Comparison of ENCODE assay signal across 8 cellular contexts in the genomic region with DNA sequence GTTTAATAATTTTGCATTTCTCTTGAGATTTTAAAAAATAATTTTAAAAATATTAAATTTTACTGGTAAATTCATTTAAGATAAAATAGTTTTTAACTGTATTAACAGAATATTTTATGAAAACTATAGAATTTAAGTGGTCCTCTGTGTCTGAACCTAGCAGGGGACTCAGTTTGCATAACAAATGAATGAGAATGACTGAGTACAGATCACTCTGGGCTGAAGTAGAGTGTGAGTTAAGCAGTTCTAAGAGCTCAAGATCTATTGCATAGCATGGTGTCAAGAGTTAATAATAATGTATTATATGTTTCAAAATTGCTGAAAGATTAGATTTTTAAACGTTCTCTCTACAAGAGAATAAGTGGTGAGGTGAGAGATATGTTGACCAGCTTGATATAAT.
"Had no signal": no experiment of that assay in that cellular context is flagged by ENCODE, and none has a peak within 500 bp of the region (broad histone marks: within the 10 kb centered on the region; RNA-seq: fewer than 3 reads in every experiment).

No MANE protein-coding gene starts in this region.

- FAIRE-seq: HTR-8/SVneo, K562 had no signal

- DNase-seq: GM23248, H7, IMR-90, KG1 had no signal

- H3K36me3 ChIP-seq: HAP-1 had no signal

- H3K27ac ChIP-seq: GM23248 had no signal

- H3K4me3 ChIP-seq: GM23248, HAP-1, K562 had no signal

- H3K9me3 ChIP-seq: HAP-1 had no signal

- ATAC-seq: HCT116, K562 had no signal
